ENCODE assay signal across 1 cellular context in the genomic region with DNA sequence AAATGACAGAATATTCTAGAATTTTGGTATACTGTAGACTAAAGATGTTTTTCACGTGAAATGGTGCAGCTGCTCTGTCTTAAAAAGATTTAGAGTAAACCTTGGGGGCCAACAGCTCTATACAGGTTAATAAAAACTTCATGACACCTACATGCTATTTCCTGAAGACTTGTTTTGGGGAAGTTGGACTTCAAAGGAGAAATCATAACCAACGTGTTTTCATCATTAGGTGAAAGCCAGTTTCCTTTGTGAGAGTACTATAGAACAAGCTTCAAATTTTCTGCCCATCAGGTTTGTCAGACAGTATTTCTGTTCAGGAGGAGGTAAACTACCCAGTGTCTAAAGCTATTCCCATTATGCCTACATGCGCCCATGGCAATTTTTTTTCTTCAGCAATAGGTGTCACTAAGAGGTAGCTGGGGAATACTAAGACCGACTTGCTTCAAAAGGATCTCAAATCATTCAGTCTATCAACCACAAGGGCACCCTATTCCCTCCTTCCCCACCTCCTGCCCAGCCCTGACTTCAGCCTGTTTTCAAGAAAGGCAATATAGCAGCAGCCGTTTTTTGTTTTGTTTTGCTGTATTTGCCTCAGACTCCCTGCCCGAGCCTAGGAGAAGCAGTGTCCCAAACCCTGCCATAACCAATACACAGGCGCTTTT.
TF ChIP-seq lines count a peak whose summit lies in the region.

No MANE protein-coding gene starts in this region.

TF ChIP-seq in GM12878, 131 proteins besides CTCF, POLR2A, EP300 and RAD21 (continued from another document):
- no peak for TF ChIP-seq KAT2A (conservative IDR thresholded peaks at IDR 0.05; ENCODE audit: control insufficient read depth, low read depth, low read length)
